ENCODE assay signal across 8 cellular contexts in the genomic region with DNA sequence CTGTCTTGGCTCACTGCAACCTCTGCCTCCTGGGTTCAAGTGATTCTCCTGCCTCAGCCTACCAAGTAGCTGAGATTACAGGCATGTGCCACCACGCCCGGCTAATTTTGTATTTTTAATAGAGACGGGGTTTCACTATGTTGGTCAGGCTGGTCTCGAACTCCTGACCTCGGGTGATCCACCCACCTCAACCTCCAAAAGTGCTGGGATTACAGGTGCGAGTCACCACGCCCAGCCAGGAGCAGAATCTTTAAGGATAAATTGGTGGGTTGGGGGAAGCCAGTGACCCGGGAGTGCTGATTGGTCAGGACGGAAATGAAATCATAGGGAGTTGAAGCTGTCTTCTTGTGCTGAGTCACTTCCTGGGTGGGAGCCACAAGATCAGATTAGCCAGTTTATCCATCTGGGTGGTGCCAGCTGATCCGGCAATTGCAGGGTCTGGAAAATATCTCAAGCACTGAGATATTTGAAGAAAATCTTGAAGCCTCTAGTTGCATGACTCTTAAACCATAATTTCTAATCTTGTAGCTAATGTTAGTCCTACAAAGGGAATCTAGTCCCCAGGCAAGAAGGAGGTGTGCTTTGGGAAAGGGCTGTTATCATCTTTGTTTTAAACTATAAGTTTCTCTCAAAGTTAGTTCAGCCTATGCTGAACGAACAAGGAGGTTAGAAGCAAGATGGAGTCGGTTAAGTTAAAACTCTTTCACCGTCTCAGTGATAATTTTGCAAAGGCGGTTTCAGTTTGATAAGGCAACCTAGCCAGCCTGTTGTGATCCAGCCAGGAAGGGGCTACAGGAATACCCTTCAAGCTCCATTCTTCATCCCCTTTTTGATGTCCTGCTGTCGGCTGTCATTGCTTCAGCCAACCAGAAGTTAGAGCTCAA. TPM values are rescaled to one million over a fixed set of nuclear protein-coding genes. Genes with fewer than 3 reads are reported as not detected.
DNase-seq lines count a peak whose midpoint lies in the region; TF ChIP-seq lines count a peak whose summit lies in the region.
"Not testable (repeated sequence)": the region's sequence is repeated elsewhere in the genome, so short reads cannot be mapped to it uniquely, and the experiment has no call there.

No MANE protein-coding gene starts in this region.

- peaks cover 20% of the 10 kb centered on the region for H3K36me3 Mint-ChIP-seq in T-helper 2 cell treated with Interferon-gamma antibody and Interleukin-4, amounts not matched to agents 5 μg/mL and 100 μg/mL, for 36 hours (ENCODE audit: low read depth)

- H3K79me2 ChIP-seq in hepatocyte = not testable (repeated sequence)

- H3K27ac ChIP-seq in hepatocyte (peak overlapping the region; percentile 84), sigmoid colon (peak overlapping the region in 3 of 4 donors; percentile 51 to 69 (median 62)), uterus (peak overlapping the region; percentile 94 to 95)

- DNase-seq in EL (peak; percentile 88), MG63 (peak; percentile 82)
- peak; percentile 39 for DNase-seq in T-helper 2 cell treated with Interferon-gamma antibody and Interleukin-4, amounts not matched to agents 5 μg/mL and 100 μg/mL, for 36 hours (ENCODE audit: low spot score)
- peak; percentile 48 for DNase-seq in activated naive CD4-positive, alpha-beta T cell treated with Interleukin-2 at 50 U/mL for 16 hours
- DNase-seq in effector CD4-positive, alpha-beta T cell = peak; percentile 12
- DNase-seq in hepatocyte (ENCODE audit: low spot score); sigmoid colon; uterus: not testable (repeated sequence)

- TF ChIP-seq POLR2A in sigmoid colon (IDR thresholded peaks at IDR 0.05); uterus (IDR thresholded peaks at IDR 0.05): not testable (repeated sequence)

- peak overlapping the region; percentile 66 for H3K27ac Mint-ChIP-seq in T-helper 2 cell treated with Interferon-gamma antibody and Interleukin-4, amounts not matched to agents 5 μg/mL and 100 μg/mL, for 36 hours

- H3K4me1 Mint-ChIP-seq in T-helper 2 cell treated with Interferon-gamma antibody and Interleukin-4, amounts not matched to agents 5 μg/mL and 100 μg/mL, for 36 hours (ENCODE audit: low read depth) = peaks cover 48% of the 10 kb centered on the region

- not testable (repeated sequence) for H4K20me1 ChIP-seq in hepatocyte (ENCODE audit: insufficient read depth, poor library complexity, severe bottlenecking)

- H2AFZ ChIP-seq in hepatocyte = not testable (repeated sequence)

- not testable (repeated sequence) for H3K9me3 ChIP-seq in MG63; hepatocyte (ENCODE audit: low read depth); sigmoid colon; uterus

- not testable (repeated sequence) for H3K27me3 Mint-ChIP-seq in T-helper 2 cell treated with Interferon-gamma antibody and Interleukin-4, amounts not matched to agents 5 μg/mL and 100 μg/mL, for 36 hours (ENCODE audit: low read depth)

- H3K4me1 ChIP-seq in hepatocyte (ENCODE audit: insufficient read depth) (peaks cover 24% of the 10 kb centered on the region), sigmoid colon (peaks cover 0 to 14% (median 6%) of the 10 kb centered on the region in 4 donors)
- H3K4me1 ChIP-seq in uterus = not testable (repeated sequence)

- H3K4me3 ChIP-seq in MG63, hepatocyte, sigmoid colon, uterus: not testable (repeated sequence)

- H3K9me3 Mint-ChIP-seq in T-helper 2 cell treated with Interferon-gamma antibody and Interleukin-4, amounts not matched to agents 5 μg/mL and 100 μg/mL, for 36 hours = peaks cover 23% of the 10 kb centered on the region

- H3K9me2 ChIP-seq in hepatocyte (replicated peaks; ENCODE audit: insufficient read depth) = not testable (repeated sequence)

- not testable (repeated sequence) for H3K36me3 ChIP-seq in MG63; hepatocyte (replicated peaks; ENCODE audit: insufficient read depth, low read depth); sigmoid colon; uterus

- not testable (repeated sequence) for TF ChIP-seq CTCF in hepatocyte (IDR thresholded peaks at IDR 0.05; ENCODE audit: poor library complexity); sigmoid colon (IDR thresholded peaks at IDR 0.05); uterus (IDR thresholded peaks at IDR 0.05)

- H3K4me2 ChIP-seq in hepatocyte = not testable (repeated sequence)

- WGBS in hepatocyte (ENCODE audit: low lambda C conversion rate, missing lambda C conversion rate) = 86% methylated on average over 15 of the region's 15 CpGs
- WGBS in sigmoid colon, 2 donors = 89% methylated on average over 15 of the region's 15 CpGs

- peak overlapping the region; percentile 38 for H3K4me3 Mint-ChIP-seq in T-helper 2 cell treated with Interferon-gamma antibody and Interleukin-4, amounts not matched to agents 5 μg/mL and 100 μg/mL, for 36 hours

- intact Hi-C loops in sigmoid colon (cut with DNase I); uterus (cut with DNase I; ENCODE audit: low total_unique reads): not testable (repeated sequence)

- not testable (repeated sequence) for H3K27me3 ChIP-seq in MG63, hepatocyte, sigmoid colon, uterus

- TF ChIP-seq EP300 in sigmoid colon (IDR thresholded peaks at IDR 0.05) = not testable (repeated sequence)

RNA-seq across cellular contexts. Expression of a gene that starts 5.0 kb away (rescaled TPM):
- 15.6 and 23.6 TPM in 2 replicates for total RNA-seq in MG63 (2014; rRNA removed; shearing (Covaris generic); ENCODE audit: low replicate concordance)
- 11.9 and 14.0 TPM in 2 replicates for total RNA-seq in hepatocyte
- polyA plus RNA-seq in hepatocyte = 8.3 and 9.3 TPM in 2 replicates
- total RNA-seq in sigmoid colon = 10 to 100 TPM in 3 of 4 donors, 1 to 10 TPM in 1; 5.5 to 13.2 (median 11.0) TPM
- 10 to 100 TPM in 1 of 3 donors, 1 to 10 TPM in 2; 2.4 to 10.2 (median 5.5) TPM for polyA plus RNA-seq in sigmoid colon
- total RNA-seq in uterus = 10 to 100 TPM in 3 of 4 donors, 1 to 10 TPM in 1; 1.3 to 25.6 (median 16.0) TPM
